8 cellular contexts compared by ENCODE assay signal in the genomic region with DNA sequence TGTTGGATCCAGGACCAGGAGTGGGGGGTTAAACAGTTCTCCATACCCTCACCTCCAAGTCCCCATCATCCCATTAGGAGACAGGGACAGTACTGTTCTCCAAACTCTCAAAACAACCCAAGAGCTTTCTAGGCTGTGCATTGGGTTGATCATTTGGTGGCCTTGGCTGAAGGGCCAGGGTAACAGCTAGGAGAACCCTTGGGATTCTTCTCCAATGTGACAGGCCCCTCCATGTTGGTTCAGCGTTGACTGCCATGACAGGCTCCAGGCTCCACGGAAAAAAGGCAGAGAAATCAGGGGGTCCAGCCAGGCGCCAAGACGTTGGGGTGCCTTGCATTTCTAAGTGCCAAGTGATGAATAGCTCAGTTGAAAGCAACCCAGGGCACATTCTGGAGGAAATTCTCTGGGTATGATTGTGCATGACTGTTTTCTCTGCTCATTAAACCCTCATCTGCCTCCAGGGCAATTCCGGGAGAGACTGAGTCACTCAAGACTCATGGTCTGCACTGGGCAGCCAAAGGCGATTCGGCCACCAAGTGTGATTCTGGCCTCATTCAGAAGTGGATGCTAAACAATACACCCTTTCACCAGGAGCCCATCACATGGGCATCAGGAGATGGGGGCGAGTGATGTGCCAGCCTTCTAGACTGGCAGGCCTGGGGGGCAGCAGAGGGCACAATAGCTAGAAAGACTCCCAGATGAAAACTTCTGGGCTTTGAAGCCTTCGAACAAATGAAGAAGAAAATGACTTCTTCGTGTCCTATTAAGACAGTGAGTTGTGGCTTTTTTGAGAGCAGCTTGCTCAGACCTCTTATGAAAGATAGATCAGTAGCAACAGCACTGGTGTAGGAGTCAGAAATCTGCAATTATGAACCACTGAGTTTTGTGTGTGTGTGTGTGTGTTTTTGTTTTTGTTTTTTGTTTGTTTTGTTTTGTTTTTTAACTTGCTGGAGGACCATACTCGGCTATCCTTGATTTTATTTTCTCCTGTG. TPM values are rescaled to one million over a fixed set of nuclear protein-coding genes. Genes with fewer than 3 reads are reported as not detected.
DNase-seq lines count a peak whose midpoint lies in the region; TF ChIP-seq lines count a peak whose summit lies in the region.

No MANE protein-coding gene starts in this region.

- H3K36me3 Mint-ChIP-seq in T-helper 2 cell treated with Interferon-gamma antibody and Interleukin-4, amounts not matched to agents 5 μg/mL and 100 μg/mL, for 36 hours (ENCODE audit: low read depth): peaks cover 55% of the 10 kb centered on the region

- no peaks in the 10 kb centered on the region for H3K27me3 Mint-ChIP-seq in T-helper 2 cell treated with Interferon-gamma antibody and Interleukin-4, amounts not matched to agents 5 μg/mL and 100 μg/mL, for 36 hours (ENCODE audit: low read depth)

- in situ Hi-C loops in G401 (cut with HindIII; ENCODE audit: low sequenced_read_pairs): no loop called here

- H3K9me3 Mint-ChIP-seq in T-helper 2 cell treated with Interferon-gamma antibody and Interleukin-4, amounts not matched to agents 5 μg/mL and 100 μg/mL, for 36 hours: no peaks in the 10 kb centered on the region

- peak overlapping the region; percentile 100 for H3K27ac Mint-ChIP-seq in T-helper 2 cell treated with Interferon-gamma antibody and Interleukin-4, amounts not matched to agents 5 μg/mL and 100 μg/mL, for 36 hours

- H3K4me3 ChIP-seq in HFF-Myc (replicated peaks; ENCODE audit: low read depth, low read length): no peak overlapping the region
- H3K4me3 ChIP-seq in esophagus muscularis mucosa: no peak overlapping the region

- H3K27ac ChIP-seq in esophagus muscularis mucosa (replicated peaks in 1 of 4): peak overlapping the region; percentile 70 to 80 (median 74)

- H3K4me1 Mint-ChIP-seq in T-helper 2 cell treated with Interferon-gamma antibody and Interleukin-4, amounts not matched to agents 5 μg/mL and 100 μg/mL, for 36 hours (ENCODE audit: low read depth): peaks cover 93% of the 10 kb centered on the region

- TF ChIP-seq EP300 in esophagus muscularis mucosa (IDR thresholded peaks at IDR 0.05): no peak

- H3K4me3 Mint-ChIP-seq in T-helper 2 cell treated with Interferon-gamma antibody and Interleukin-4, amounts not matched to agents 5 μg/mL and 100 μg/mL, for 36 hours: peak overlapping the region; percentile 71

- 60% methylated on average over 10 of the region's 11 CpGs for WGBS in esophagus muscularis mucosa

- DNase-seq in G401 (ENCODE audit: low spot score) (peak; percentile 9), HFF-Myc (ENCODE audit: extremely low read depth, low read depth) (peak; percentile 56), esophagus muscularis mucosa (ENCODE audit: extremely low spot score) (no peak), putamen (ENCODE audit: low spot score) (peak; percentile 76), NCI-H2081 (lab: John Stamatoyannopoulos, UW) (no peak), NCI-H146 (lab: John Stamatoyannopoulos, UW) (no peak), NCI-H510A treated with DMSO at 0.1 percent for 48 hours (lab: John Stamatoyannopoulos, UW) (no peak)
- peak; percentile 65 for DNase-seq in T-helper 2 cell treated with Interferon-gamma antibody and Interleukin-4, amounts not matched to agents 5 μg/mL and 100 μg/mL, for 36 hours (ENCODE audit: low spot score)

- TF ChIP-seq POLR2A in esophagus muscularis mucosa (IDR thresholded peaks at IDR 0.05; ENCODE audit: low read depth): no peak

- no peaks in the 10 kb centered on the region for H3K36me3 ChIP-seq in esophagus muscularis mucosa

- no peaks in the 10 kb centered on the region for H3K27me3 ChIP-seq in esophagus muscularis mucosa

- no peaks in the 10 kb centered on the region for H3K9me3 ChIP-seq in esophagus muscularis mucosa

- TF ChIP-seq CTCF in HFF-Myc (IDR thresholded peaks at IDR 0.05; ENCODE audit: low read depth, low read length, missing control alignments): no peak
- no peak for TF ChIP-seq CTCF in esophagus muscularis mucosa (IDR thresholded peaks at IDR 0.05)

- peaks cover 54 to 100% (median 95%) of the 10 kb centered on the region in 4 donors for H3K4me1 ChIP-seq in esophagus muscularis mucosa

- intact Hi-C loops in esophagus muscularis mucosa (cut with DNase I): no loop called here

RNA-seq across cellular contexts. Expression of a gene that starts 27.7 kb away (rescaled TPM):
- total RNA-seq in G401 (2014; rRNA removed; shearing (Covaris generic)): 0.80 and 6.8 TPM in 2 replicates
- total RNA-seq in esophagus muscularis mucosa: 100 to 1,000 TPM; 212 to 292 (median 275) TPM

Comparison
In these comparisons a context has a peak if more than half of its experiments do, and no peak if none do; other contexts are left out.
1. DNase-seq: peak in G401 (single experiment), HFF-Myc (single experiment), T-helper 2 cell treated with Interferon-gamma antibody and Interleukin-4, amounts not matched to agents 5 μg/mL and 100 μg/mL, for 36 hours (single experiment) and putamen (single experiment); none in esophagus muscularis mucosa (single experiment), NCI-H2081 (0 of 2), NCI-H146 (single experiment) and NCI-H510A treated with DMSO at 0.1 percent for 48 hours (single experiment).
2. RNA of a gene that starts 27.7 kb away (total RNA-seq): 212 to 292 TPM in esophagus muscularis mucosa; 0.80 to 6.8 TPM in G401; every median in the first group is over 10 times any median in the second.